13 cellular contexts compared by ENCODE assay signal in genomic region chr16:27377666-27378485, GRCh38. TPM values are rescaled to one million over a fixed set of nuclear protein-coding genes. Genes with fewer than 3 reads are reported as not detected.
DNase-seq lines count a peak whose midpoint lies in the region; ATAC-seq and TF ChIP-seq lines count a peak whose summit lies in the region.
"Had no signal": no experiment of that assay in that cellular context is flagged by ENCODE, and none has a peak within 500 bp of the region (broad histone marks: within the 10 kb centered on the region; RNA-seq: fewer than 3 reads in every experiment).

No MANE protein-coding gene starts in this region.

- H3K4me1 Mint-ChIP-seq in activated T-cell treated with anti-CD3 and anti-CD28 coated beads, Interleukin-2, amount 50 U/mL, for 4 hours (ENCODE audit: low read depth): peaks cover 34% of the 10 kb centered on the region
- peaks cover 36% of the 10 kb centered on the region for H3K4me1 Mint-ChIP-seq in activated naive CD8-positive, alpha-beta T cell (ENCODE audit: low read depth)
- peaks cover 40 to 56% of the 10 kb centered on the region in 2 donors for H3K4me1 Mint-ChIP-seq in stimulated activated naive B cell treated with anti-CD40 and anti-IgM and Interleukin-4, amounts not matched to agents 10 μg/mL and 1 μg/mL and 100 μg/mL, for 72 hours
- H3K4me1 Mint-ChIP-seq in mesothelial cell of epicardium: no peaks in the 10 kb centered on the region
- H3K4me1 Mint-ChIP-seq: nephron progenitor cell had no signal

- DNase-seq in activated T-cell treated with anti-CD3 and anti-CD28 coated beads, Interleukin-2, amount 50 U/mL, for 4 hours: no peak
- DNase-seq in activated T-cell treated with anti-CD3 and anti-CD28 coated beads, Interleukin-2, amount 50 U/mL, for 1 hour: no peak
- DNase-seq in MV-4-11 (lab: John Stamatoyannopoulos, UW): peak; percentile 35
- peak; percentile 23 for DNase-seq in stimulated activated naive B cell treated with anti-CD40 and anti-IgM and Interleukin-4, amounts not matched to agents 10 μg/mL and 1 μg/mL and 100 μg/mL, for 72 hours
- no peak for DNase-seq in mesothelial cell of epicardium (ENCODE audit: low spot score in 2 of 2, unreplicated experiment in 2 of 2)
- DNase-seq in GM19238 (ENCODE audit: insufficient read length, low spot score): no peak
- DNase-seq: NCI-H1092 treated with DMSO at 0.1 percent for 48 hours, NCI-H526 treated with DMSO at 0.1 percent for 48 hours, nephron progenitor cell, Right ventricle myocardium superior, uterus had no signal

- H3K36me3 Mint-ChIP-seq in activated T-cell treated with anti-CD3 and anti-CD28 coated beads, Interleukin-2, amount 50 U/mL, for 4 hours (ENCODE audit: insufficient read depth): no peaks in the 10 kb centered on the region
- H3K36me3 Mint-ChIP-seq in activated naive CD8-positive, alpha-beta T cell: no peaks in the 10 kb centered on the region
- H3K36me3 Mint-ChIP-seq in stimulated activated naive B cell treated with anti-CD40 and anti-IgM and Interleukin-4, amounts not matched to agents 10 μg/mL and 1 μg/mL and 100 μg/mL, for 72 hours: peaks cover 0 to 3% of the 10 kb centered on the region in 2 donors
- no peaks in the 10 kb centered on the region for H3K36me3 Mint-ChIP-seq in mesothelial cell of epicardium

- TF ChIP-seq CTCF in mesothelial cell of epicardium (IDR thresholded peaks at IDR 0.05; ENCODE audit: unreplicated experiment): no peak

- no peak for ATAC-seq in activated T-cell treated with anti-CD3 and anti-CD28 coated beads, Interleukin-2, amount 50 U/mL, for 4 hours
- peak; percentile 40 to 51 for ATAC-seq in stimulated activated naive B cell treated with anti-CD40 and anti-IgM and Interleukin-4, amounts not matched to agents 10 μg/mL and 1 μg/mL and 100 μg/mL, for 72 hours (replicated peaks)
- ATAC-seq in HG03045 (IDR thresholded peaks at IDR 0.05; ENCODE audit: unreplicated experiment): no peak

- no peaks in the 10 kb centered on the region for H3K9me3 Mint-ChIP-seq in activated T-cell treated with anti-CD3 and anti-CD28 coated beads, Interleukin-2, amount 50 U/mL, for 4 hours
- no peaks in the 10 kb centered on the region for H3K9me3 Mint-ChIP-seq in activated naive CD8-positive, alpha-beta T cell (ENCODE audit: low read depth)
- H3K9me3 Mint-ChIP-seq in stimulated activated naive B cell treated with anti-CD40 and anti-IgM and Interleukin-4, amounts not matched to agents 10 μg/mL and 1 μg/mL and 100 μg/mL, for 72 hours: peaks cover 0 to 2% of the 10 kb centered on the region in 2 donors
- no peaks in the 10 kb centered on the region for H3K9me3 Mint-ChIP-seq in mesothelial cell of epicardium
- H3K9me3 Mint-ChIP-seq: nephron progenitor cell had no signal

- H3K27ac Mint-ChIP-seq in activated naive CD8-positive, alpha-beta T cell: peak overlapping the region; percentile 88
- peak overlapping the region; percentile 79 for H3K27ac Mint-ChIP-seq in stimulated activated naive B cell treated with anti-CD40 and anti-IgM and Interleukin-4, amounts not matched to agents 10 μg/mL and 1 μg/mL and 100 μg/mL, for 72 hours
- no peak overlapping the region for H3K27ac Mint-ChIP-seq in mesothelial cell of epicardium
- H3K27ac Mint-ChIP-seq: nephron progenitor cell had no signal

- no peaks in the 10 kb centered on the region for H3K27me3 Mint-ChIP-seq in activated T-cell treated with anti-CD3 and anti-CD28 coated beads, Interleukin-2, amount 50 U/mL, for 4 hours (ENCODE audit: low read depth)
- H3K27me3 Mint-ChIP-seq in activated naive CD8-positive, alpha-beta T cell: no peaks in the 10 kb centered on the region
- H3K27me3 Mint-ChIP-seq in stimulated activated naive B cell treated with anti-CD40 and anti-IgM and Interleukin-4, amounts not matched to agents 10 μg/mL and 1 μg/mL and 100 μg/mL, for 72 hours: no peaks in the 10 kb centered on the region
- H3K27me3 Mint-ChIP-seq in mesothelial cell of epicardium (ENCODE audit: low read depth): peaks cover 8% of the 10 kb centered on the region

- H3K4me3 Mint-ChIP-seq in activated T-cell treated with anti-CD3 and anti-CD28 coated beads, Interleukin-2, amount 50 U/mL, for 4 hours: peak overlapping the region; percentile 45
- peak overlapping the region; percentile 17 for H3K4me3 Mint-ChIP-seq in activated naive CD8-positive, alpha-beta T cell
- peak overlapping the region; percentile 9 to 50 for H3K4me3 Mint-ChIP-seq in stimulated activated naive B cell treated with anti-CD40 and anti-IgM and Interleukin-4, amounts not matched to agents 10 μg/mL and 1 μg/mL and 100 μg/mL, for 72 hours
- H3K4me3 Mint-ChIP-seq in mesothelial cell of epicardium: no peak overlapping the region
- H3K4me3 Mint-ChIP-seq: nephron progenitor cell had no signal

RNA-seq across cellular contexts. Expression of gene IL21R, which starts 24.1 kb away (rescaled TPM):
- 10 to 100 TPM; 90.7 to 94.9 (median 91.4) TPM for total RNA-seq in activated T-cell treated with anti-CD3 and anti-CD28 coated beads, Interleukin-2, amount 50 U/mL, for 4 hours
- 0.09 to 0.22 TPM (median 0.13 TPM) in 3 replicates for total RNA-seq in mesothelial cell of epicardium

Comparison
In these comparisons a context has a peak if more than half of its experiments do, and no peak if none do; other contexts are left out.
1. ATAC-seq: peak in stimulated activated naive B cell treated with anti-CD40 and anti-IgM and Interleukin-4, amounts not matched to agents 10 μg/mL and 1 μg/mL and 100 μg/mL, for 72 hours (2 of 2); none in activated T-cell treated with anti-CD3 and anti-CD28 coated beads, Interleukin-2, amount 50 U/mL, for 4 hours (0 of 2) and HG03045 (single experiment).
2. DNase-seq: peak in MV-4-11 (single experiment) and stimulated activated naive B cell treated with anti-CD40 and anti-IgM and Interleukin-4, amounts not matched to agents 10 μg/mL and 1 μg/mL and 100 μg/mL, for 72 hours (single experiment); none in activated T-cell treated with anti-CD3 and anti-CD28 coated beads, Interleukin-2, amount 50 U/mL, for 4 hours (single experiment), activated T-cell treated with anti-CD3 and anti-CD28 coated beads, Interleukin-2, amount 50 U/mL, for 1 hour (single experiment), mesothelial cell of epicardium (0 of 2) and GM19238 (single experiment).
3. RNA of gene IL21R, which starts 24.1 kb away (total RNA-seq): 90.7 to 94.9 TPM in activated T-cell treated with anti-CD3 and anti-CD28 coated beads, Interleukin-2, amount 50 U/mL, for 4 hours; 0.09 to 0.22 TPM in mesothelial cell of epicardium; every median in the first group is over 10 times any median in the second.